ENCODE assay signal across 17 cellular contexts in genomic region chr9:9552665-9553064, GRCh38.
"Had no signal": no experiment of that assay in that cellular context is flagged by ENCODE, and none has a peak within 500 bp of the region (broad histone marks: within the 10 kb centered on the region; RNA-seq: fewer than 3 reads in every experiment).

No MANE protein-coding gene starts in this region.

- H3K36me3 ChIP-seq: brain microvascular endothelial cell, pancreas, sigmoid colon, spleen, upper lobe of right lung had no signal

- DNase-seq: activated CD4-positive, alpha-beta T cell treated with anti-CD3 and anti-CD28 coated beads, Interleukin-2, amount 50 U/mL, for 1 hour; activated CD8-positive, alpha-beta memory T cell treated with anti-CD3 and anti-CD28 coated beads for 24 hours; anterior cingulate cortex; brain microvascular endothelial cell; hippocampal formation; mammary epithelial cell; naive B cell; pancreas; sigmoid colon; spleen; stimulated activated naive CD8-positive, alpha-beta T cell treated with anti-CD3 and anti-CD28 coated beads, Interleukin-15, amount 100 ng/mL, for 72 hours; testis; upper lobe of right lung had no signal

- H3K9me3 ChIP-seq: pancreas, sigmoid colon, spleen, testis, upper lobe of right lung had no signal

- ATAC-seq: activated CD4-positive, CD25-positive, alpha-beta regulatory T cell treated with anti-CD3 and anti-CD28 coated beads, Interleukin-2, amount 50 U/mL, for 24 hours; esophagus mucosa; left lobe of liver; pancreas; stimulated activated naive CD8-positive, alpha-beta T cell treated with anti-CD3 and anti-CD28 coated beads, Interleukin-15, amount 100 ng/mL, for 72 hours; upper lobe of right lung had no signal

- H3K27ac ChIP-seq: brain microvascular endothelial cell, coronary artery, pancreas, sigmoid colon, spleen, testis, upper lobe of right lung had no signal

- H3K4me1 ChIP-seq: pancreas, sigmoid colon, spleen, testis, upper lobe of right lung had no signal

- H3K4me3 ChIP-seq: coronary artery, pancreas, sigmoid colon, spleen, testis, upper lobe of right lung had no signal

- H3K27me3 ChIP-seq: brain microvascular endothelial cell, pancreas, sigmoid colon, spleen, testis, upper lobe of right lung had no signal
